28 cellular contexts compared by ENCODE assay signal in the genomic region with DNA sequence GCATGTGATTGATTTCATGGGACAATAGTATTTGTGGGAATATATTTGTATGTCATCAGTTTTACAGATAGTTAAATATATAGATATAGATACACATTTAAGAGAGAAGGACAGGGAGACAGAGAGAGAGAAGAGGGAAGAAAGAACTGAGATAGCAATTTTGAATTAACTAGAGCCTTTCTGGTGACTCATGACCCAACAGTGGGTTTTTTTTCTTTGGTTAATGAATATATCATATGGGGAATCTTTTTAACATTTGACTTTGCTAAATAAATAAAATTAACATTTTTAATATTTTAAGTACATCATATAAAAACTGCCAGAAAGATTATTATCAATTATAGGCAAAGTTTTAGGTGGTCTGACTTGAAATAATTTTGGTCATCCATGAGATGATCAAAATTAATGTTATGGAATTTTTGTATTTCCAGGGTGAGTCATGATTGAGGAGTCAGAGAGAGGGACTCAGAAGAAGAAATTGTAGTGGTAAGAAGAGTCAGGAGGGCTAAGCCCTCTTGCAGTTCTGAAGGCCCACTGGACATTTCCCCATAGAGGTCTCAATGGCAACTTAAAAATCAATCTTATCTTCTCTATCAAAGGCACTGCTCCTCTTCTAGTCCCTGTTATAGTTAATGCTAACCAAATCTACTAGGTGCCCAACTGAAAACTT.
"Had no signal": no experiment of that assay in that cellular context is flagged by ENCODE, and none has a peak within 500 bp of the region (broad histone marks: within the 10 kb centered on the region; RNA-seq: fewer than 3 reads in every experiment).

No MANE protein-coding gene starts in this region.

- H3K27ac ChIP-seq: adrenal gland, body of pancreas had no signal

- H3K9me3 ChIP-seq: adrenal gland, body of pancreas had no signal

- H3K4me1 Mint-ChIP-seq: activated B cell treated with CpG ODN at 0.5 μM for 24 hours; activated CD4-positive, alpha-beta T cell treated with anti-CD3 and anti-CD28 coated beads, Interleukin-2, amount 10 ng/mL, durations not matched to agents 24 days and 14 days; activated CD8-positive, alpha-beta memory T cell treated with anti-CD3 and anti-CD28 coated beads, Interleukin-2, amount 10 ng/mL, durations not matched to agents 7 days and 5 days; activated naive CD8-positive, alpha-beta T cell treated with anti-CD3 and anti-CD28 coated beads, Interleukin-2, amount 10 ng/mL, durations not matched to agents 7 days and 5 days; T-helper 17 cell had no signal

- H3K4me3 ChIP-seq: adrenal gland, body of pancreas had no signal

- FAIRE-seq: bronchial epithelial cell had no signal

- H3K36me3 Mint-ChIP-seq: activated CD8-positive, alpha-beta memory T cell treated with anti-CD3 and anti-CD28 coated beads, Interleukin-2, amount 10 ng/mL, durations not matched to agents 7 days and 5 days; activated naive CD8-positive, alpha-beta T cell treated with anti-CD3 and anti-CD28 coated beads, Interleukin-2, amount 10 ng/mL, durations not matched to agents 7 days and 5 days had no signal

- H3K36me3 ChIP-seq: adrenal gland had no signal

- H3K27me3 Mint-ChIP-seq: activated B cell treated with CpG ODN at 0.5 μM for 24 hours; activated CD8-positive, alpha-beta memory T cell treated with anti-CD3 and anti-CD28 coated beads, Interleukin-2, amount 10 ng/mL, durations not matched to agents 7 days and 5 days; activated T-cell treated with anti-CD3 and anti-CD28 coated beads, Interleukin-2, amount 50 U/mL, for 24 hours had no signal

- ATAC-seq: activated CD8-positive, alpha-beta memory T cell treated with anti-CD3 and anti-CD28 coated beads, Interleukin-2, amount 10 ng/mL, durations not matched to agents 7 days and 5 days; body of pancreas; PC-3; T-helper 17 cell had no signal

- DNase-seq: activated B cell treated with CpG ODN at 0.5 μM for 24 hours; activated CD4-positive, alpha-beta T cell treated with anti-CD3 and anti-CD28 coated beads for 1 hour; activated CD4-positive, alpha-beta T cell treated with anti-CD3 and anti-CD28 coated beads, Interleukin-2, amount 10 ng/mL, durations not matched to agents 24 days and 14 days; activated CD4-positive, alpha-beta T cell treated with anti-CD3 and anti-CD28 coated beads, Interleukin-2, amount 50 U/mL, for 48 hours; activated CD8-positive, alpha-beta memory T cell treated with anti-CD3 and anti-CD28 coated beads, Interleukin-2, amount 10 ng/mL, durations not matched to agents 7 days and 5 days; activated gamma-delta T cell; activated naive CD4-positive, alpha-beta T cell treated with anti-CD3 and anti-CD28 coated beads for 36 hours; activated naive CD8-positive, alpha-beta T cell treated with anti-CD3 and anti-CD28 coated beads, Interleukin-2, amount 10 ng/mL, durations not matched to agents 7 days and 5 days; activated T-cell treated with anti-CD3 and anti-CD28 coated beads, Interleukin-2, amount 50 U/mL, for 24 hours; adrenal gland; anterior cingulate cortex; body of pancreas; central memory CD4-positive, alpha-beta T cell; KG1; NCI-H1048; NCI-H1417; NCI-H1930; NCI-H2107; NCI-H2171 treated with DMSO at 0.1 percent for 48 hours; NCI-H345; NCI-H510A; NCI-H526 treated with DMSO at 0.1 percent for 48 hours; NK-92 treated with Interleukin-12 subunit alpha and Interleukin-12 subunit beta, amount 100 ng/mL, for 24 hours; PC-3; SHP77 treated with DMSO at 0.1 percent for 48 hours; T-helper 17 cell; T-helper 9 cell had no signal

- H3K27ac Mint-ChIP-seq: activated B cell treated with CpG ODN at 0.5 μM for 24 hours; activated CD4-positive, alpha-beta T cell treated with anti-CD3 and anti-CD28 coated beads, Interleukin-2, amount 10 ng/mL, durations not matched to agents 24 days and 14 days; activated CD8-positive, alpha-beta memory T cell treated with anti-CD3 and anti-CD28 coated beads, Interleukin-2, amount 10 ng/mL, durations not matched to agents 7 days and 5 days; activated naive CD4-positive, alpha-beta T cell treated with anti-CD3 and anti-CD28 coated beads for 36 hours; activated naive CD8-positive, alpha-beta T cell treated with anti-CD3 and anti-CD28 coated beads, Interleukin-2, amount 10 ng/mL, durations not matched to agents 7 days and 5 days; activated T-cell treated with anti-CD3 and anti-CD28 coated beads, Interleukin-2, amount 50 U/mL, for 24 hours; T-helper 17 cell had no signal

- H3K27me3 ChIP-seq: adrenal gland, body of pancreas had no signal

- H3K9me3 Mint-ChIP-seq: activated B cell treated with CpG ODN at 0.5 μM for 24 hours; activated CD4-positive, alpha-beta T cell treated with anti-CD3 and anti-CD28 coated beads, Interleukin-2, amount 10 ng/mL, durations not matched to agents 24 days and 14 days; activated naive CD4-positive, alpha-beta T cell treated with anti-CD3 and anti-CD28 coated beads for 36 hours; activated naive CD8-positive, alpha-beta T cell treated with anti-CD3 and anti-CD28 coated beads, Interleukin-2, amount 10 ng/mL, durations not matched to agents 7 days and 5 days; activated T-cell treated with anti-CD3 and anti-CD28 coated beads, Interleukin-2, amount 50 U/mL, for 24 hours had no signal

- H3K4me3 Mint-ChIP-seq: activated B cell treated with CpG ODN at 0.5 μM for 24 hours; activated CD4-positive, alpha-beta T cell treated with anti-CD3 and anti-CD28 coated beads, Interleukin-2, amount 10 ng/mL, durations not matched to agents 24 days and 14 days; activated CD8-positive, alpha-beta memory T cell treated with anti-CD3 and anti-CD28 coated beads, Interleukin-2, amount 10 ng/mL, durations not matched to agents 7 days and 5 days; activated naive CD4-positive, alpha-beta T cell treated with anti-CD3 and anti-CD28 coated beads for 36 hours; activated naive CD8-positive, alpha-beta T cell treated with anti-CD3 and anti-CD28 coated beads, Interleukin-2, amount 10 ng/mL, durations not matched to agents 7 days and 5 days; activated T-cell treated with anti-CD3 and anti-CD28 coated beads, Interleukin-2, amount 50 U/mL, for 24 hours; T-helper 17 cell had no signal

- H3K4me1 ChIP-seq: adrenal gland, body of pancreas had no signal
